1 cellular context compared by ENCODE assay signal in genomic region chr10:84540022-84540616, GRCh38.
TF ChIP-seq lines count a peak whose summit lies in the region.

No MANE protein-coding gene starts in this region.

TF ChIP-seq in HepG2, 621 proteins besides CTCF, POLR2A, EP300 and RAD21 (continued from another document):
- TF ChIP-seq ZNF672 (CRISPR knock-in tag; IDR thresholded peaks at IDR 0.05): no peak
- TF ChIP-seq ZNF775 (CRISPR knock-in tag; IDR thresholded peaks at IDR 0.05; ENCODE audit: borderline replicate concordance): no peak
- TF ChIP-seq CAMTA2 (CRISPR knock-in tag; IDR thresholded peaks at IDR 0.05; ENCODE audit: borderline replicate concordance): 0 out of 2 replicates have a peak, but pooled peaks have one; percentile 17
- TF ChIP-seq EZH2 (conservative IDR thresholded peaks at IDR 0.05; ENCODE audit: low read depth, low read length): no peak
- TF ChIP-seq GPBP1L1 (CRISPR knock-in tag; IDR thresholded peaks at IDR 0.05): no peak
- no peak for TF ChIP-seq CREB3 (CRISPR knock-in tag; IDR thresholded peaks at IDR 0.05)
- TF ChIP-seq FOXP4 (CRISPR knock-in tag; IDR thresholded peaks at IDR 0.05): no peak
- TF ChIP-seq ZNF430 (CRISPR knock-in tag; IDR thresholded peaks at IDR 0.05): peak; percentile 70
- TF ChIP-seq IRX3 (CRISPR knock-in tag; IDR thresholded peaks at IDR 0.05; ENCODE audit: borderline replicate concordance, low read depth): peak; percentile 11; the same call in 1 of the 2 replicates
- TF ChIP-seq TSC22D2 (CRISPR knock-in tag; IDR thresholded peaks at IDR 0.05; ENCODE audit: borderline replicate concordance): no peak
- no peak for TF ChIP-seq CSRNP2 (CRISPR knock-in tag; conservative IDR thresholded peaks at IDR 0.05; ENCODE audit: low read depth)
- TF ChIP-seq AHDC1 (CRISPR knock-in tag; IDR thresholded peaks at IDR 0.05; ENCODE audit: borderline replicate concordance): no peak
- no peak for TF ChIP-seq PLRG1 (conservative IDR thresholded peaks at IDR 0.05)
- no peak for TF ChIP-seq NPAS2 (CRISPR knock-in tag; IDR thresholded peaks at IDR 0.05; ENCODE audit: borderline replicate concordance)
- TF ChIP-seq TARDBP (CRISPR knock-in tag; IDR thresholded peaks at IDR 0.05): 0 out of 2 replicates have a peak, but pooled peaks have one; percentile 29
- TF ChIP-seq ZNF550 (CRISPR knock-in tag; IDR thresholded peaks at IDR 0.05; ENCODE audit: borderline replicate concordance): no peak
- TF ChIP-seq ELK4 (CRISPR knock-in tag; IDR thresholded peaks at IDR 0.05; ENCODE audit: borderline replicate concordance): no peak
- no peak for TF ChIP-seq ZMAT3 (CRISPR knock-in tag; conservative IDR thresholded peaks at IDR 0.05)
- no peak for TF ChIP-seq MYNN (CRISPR knock-in tag; IDR thresholded peaks at IDR 0.05; ENCODE audit: low read depth)
